Comparison of ENCODE assay signal across 1 cellular context in the genomic region with DNA sequence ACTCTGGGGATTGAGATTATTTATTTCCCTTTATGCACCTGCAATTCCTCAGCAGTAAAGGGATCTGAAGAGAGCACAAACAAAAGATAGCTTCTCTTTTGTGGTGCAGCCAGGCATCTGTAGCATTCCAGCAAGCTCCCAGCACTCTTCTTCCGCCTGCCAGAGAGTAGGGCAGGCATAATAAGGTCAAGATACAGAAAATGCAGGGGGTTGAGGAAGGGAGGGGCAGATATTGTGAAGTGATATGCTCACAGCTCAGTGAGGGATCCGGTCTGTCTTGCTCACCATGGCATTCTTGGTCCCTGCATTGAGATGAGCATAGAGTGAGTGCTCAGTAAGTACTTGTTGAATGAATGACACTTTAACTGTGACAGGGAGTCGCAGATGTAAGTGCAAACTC.
TF ChIP-seq lines count a peak whose summit lies in the region.

No MANE protein-coding gene starts in this region.

TF ChIP-seq in H1, 55 proteins besides CTCF, POLR2A, EP300 and RAD21:
- TF ChIP-seq, protein P1, sequence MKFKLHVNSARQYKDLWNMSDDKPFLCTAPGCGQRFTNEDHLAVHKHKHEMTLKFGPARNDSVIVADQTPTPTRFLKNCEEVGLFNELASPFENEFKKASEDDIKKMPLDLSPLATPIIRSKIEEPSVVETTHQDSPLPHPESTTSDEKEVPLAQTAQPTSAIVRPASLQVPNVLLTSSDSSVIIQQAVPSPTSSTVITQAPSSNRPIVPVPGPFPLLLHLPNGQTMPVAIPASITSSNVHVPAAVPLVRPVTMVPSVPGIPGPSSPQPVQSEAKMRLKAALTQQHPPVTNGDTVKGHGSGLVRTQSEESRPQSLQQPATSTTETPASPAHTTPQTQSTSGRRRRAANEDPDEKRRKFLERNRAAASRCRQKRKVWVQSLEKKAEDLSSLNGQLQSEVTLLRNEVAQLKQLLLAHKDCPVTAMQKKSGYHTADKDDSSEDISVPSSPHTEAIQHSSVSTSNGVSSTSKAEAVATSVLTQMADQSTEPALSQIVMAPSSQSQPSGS (IDR thresholded peaks at IDR 0.05; ENCODE audit: low read length), result no peak
- TF ChIP-seq CBX8 (IDR thresholded peaks at IDR 0.05; ENCODE audit: borderline replicate concordance, low read depth, low read length), result no peak
- TF ChIP-seq BCL11A (IDR thresholded peaks at IDR 0.05; ENCODE audit: low read depth in 2 of 2, low read length in 2 of 2), result no peak
- TF ChIP-seq SRF (IDR thresholded peaks at IDR 0.05; ENCODE audit: low read depth, low read length), result no peak
- peak; percentile 67; the same call in 1 of the 2 replicates for TF ChIP-seq TEAD4 (IDR thresholded peaks at IDR 0.05; ENCODE audit: low read depth, low read length)
- TF ChIP-seq EGR1 (IDR thresholded peaks at IDR 0.05; ENCODE audit: borderline replicate concordance, low read depth, low read length), result no peak
- no peak for TF ChIP-seq RNF2 (IDR thresholded peaks at IDR 0.05; ENCODE audit: borderline replicate concordance, low read depth, low read length, missing control alignments, poor library complexity, severe bottlenecking)
- TF ChIP-seq, protein P2, sequence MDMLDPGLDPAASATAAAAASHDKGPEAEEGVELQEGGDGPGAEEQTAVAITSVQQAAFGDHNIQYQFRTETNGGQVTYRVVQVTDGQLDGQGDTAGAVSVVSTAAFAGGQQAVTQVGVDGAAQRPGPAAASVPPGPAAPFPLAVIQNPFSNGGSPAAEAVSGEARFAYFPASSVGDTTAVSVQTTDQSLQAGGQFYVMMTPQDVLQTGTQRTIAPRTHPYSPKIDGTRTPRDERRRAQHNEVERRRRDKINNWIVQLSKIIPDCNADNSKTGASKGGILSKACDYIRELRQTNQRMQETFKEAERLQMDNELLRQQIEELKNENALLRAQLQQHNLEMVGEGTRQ (IDR thresholded peaks at IDR 0.05; ENCODE audit: low read length), result no peak
- no peak for TF ChIP-seq NRF1 (IDR thresholded peaks at IDR 0.05; ENCODE audit: low read depth, low read length)
